In genomic region chr3:79264892-79265291, GRCh38 we compare ENCODE assay signal across 24 cellular contexts.
"Had no signal": no experiment of that assay in that cellular context is flagged by ENCODE, and none has a peak within 500 bp of the region (broad histone marks: within the 10 kb centered on the region; RNA-seq: fewer than 3 reads in every experiment).

No MANE protein-coding gene starts in this region.

- DNase-seq: dorsolateral prefrontal cortex; effector CD4-positive, alpha-beta T cell; foreskin melanocyte; hypothalamus; immature natural killer cell; islet precursor cell; kidney glomerular epithelial cell; left colon; left ventricle myocardium superior; lower lobe of right lung; natural killer cell; right lobe of liver; small intestine; stimulated activated CD4-positive, alpha-beta T cell treated with anti-CD3 and anti-CD28 coated beads, Interleukin-12 subunit alpha, Interleukin-12 subunit beta, amount 100 ng/mL, for 4 hours; stimulated activated CD4-positive, alpha-beta T cell treated with anti-CD3 and anti-CD28 coated beads, Interleukin-1b, Interleukin-23, amount 100 ng/mL, for 48 hours; stimulated activated CD4-positive, alpha-beta T cell treated with anti-CD3 and anti-CD28 coated beads, Interleukin-4, amount 100 ng/mL, for 1 hour; stimulated activated CD8-positive, alpha-beta memory T cell treated with anti-CD3 and anti-CD28 coated beads, Interleukin-4, amount 100 ng/mL, for 48 hours; stimulated activated naive CD4-positive, alpha-beta T cell; stimulated activated naive CD8-positive, alpha-beta T cell treated with anti-CD3 and anti-CD28 coated beads, Interleukin-15, amount 100 ng/mL, for 72 hours; transverse colon had no signal

- H3K36me3 ChIP-seq: esophagus muscularis mucosa, lower lobe of right lung, right lobe of liver, suprapubic skin, transverse colon had no signal

- H3K4me3 ChIP-seq: dorsolateral prefrontal cortex, esophagus muscularis mucosa, lower lobe of right lung, right lobe of liver, suprapubic skin, transverse colon had no signal

- H3K36me3 Mint-ChIP-seq: immature natural killer cell had no signal

- H3K4me1 ChIP-seq: esophagus muscularis mucosa, lower lobe of right lung, parathyroid adenoma, right lobe of liver, suprapubic skin, transverse colon had no signal

- H3K27me3 ChIP-seq: dorsolateral prefrontal cortex, esophagus muscularis mucosa, right lobe of liver, suprapubic skin, transverse colon had no signal

- H3K9me3 ChIP-seq: esophagus muscularis mucosa, lower lobe of right lung, right lobe of liver, suprapubic skin, transverse colon had no signal

- H3K79me2 ChIP-seq: parathyroid adenoma had no signal

- H3K4me1 Mint-ChIP-seq: immature natural killer cell; natural killer cell; stimulated activated naive CD8-positive, alpha-beta T cell treated with anti-CD3 and anti-CD28 coated beads, Interleukin-15, amount 100 ng/mL, for 72 hours had no signal

- H3K27me3 Mint-ChIP-seq: progenitor cell of endocrine pancreas; stimulated activated naive CD8-positive, alpha-beta T cell treated with anti-CD3 and anti-CD28 coated beads, Interleukin-15, amount 100 ng/mL, for 72 hours had no signal

- H2AFZ ChIP-seq: parathyroid adenoma had no signal

- H3K27ac Mint-ChIP-seq: immature natural killer cell; natural killer cell; progenitor cell of endocrine pancreas; stimulated activated naive CD8-positive, alpha-beta T cell treated with anti-CD3 and anti-CD28 coated beads, Interleukin-15, amount 100 ng/mL, for 72 hours had no signal

- H3K27ac ChIP-seq: dorsolateral prefrontal cortex, esophagus muscularis mucosa, lower lobe of right lung, parathyroid adenoma, right lobe of liver, suprapubic skin, transverse colon had no signal

- ATAC-seq: left colon; left ventricle myocardium superior; lower lobe of right lung; natural killer cell; right lobe of liver; stimulated activated naive CD8-positive, alpha-beta T cell treated with anti-CD3 and anti-CD28 coated beads, Interleukin-15, amount 100 ng/mL, for 72 hours had no signal

- H3K4me3 Mint-ChIP-seq: immature natural killer cell; natural killer cell; stimulated activated naive CD8-positive, alpha-beta T cell treated with anti-CD3 and anti-CD28 coated beads, Interleukin-15, amount 100 ng/mL, for 72 hours had no signal

- H3K9me3 Mint-ChIP-seq: stimulated activated naive CD8-positive, alpha-beta T cell treated with anti-CD3 and anti-CD28 coated beads, Interleukin-15, amount 100 ng/mL, for 72 hours had no signal
